In genomic region chr7:102061981-102062390, GRCh38 we compare ENCODE assay signal across 1 cellular context.
TF ChIP-seq lines count a peak whose summit lies in the region.

No MANE protein-coding gene starts in this region.

TF ChIP-seq in HEK293, 187 proteins besides CTCF, POLR2A, EP300 and RAD21 (continued from another document):
- TF ChIP-seq ZNF341 (tag by site-specific recombination; IDR thresholded peaks at IDR 0.05; ENCODE audit: low read depth) (peak; percentile 83), ZSCAN18 (tag by site-specific recombination; IDR thresholded peaks at IDR 0.05) (no peak), ZNF423 (tag by site-specific recombination; IDR thresholded peaks at IDR 0.05) (no peak)
- TF ChIP-seq, protein P1, sequence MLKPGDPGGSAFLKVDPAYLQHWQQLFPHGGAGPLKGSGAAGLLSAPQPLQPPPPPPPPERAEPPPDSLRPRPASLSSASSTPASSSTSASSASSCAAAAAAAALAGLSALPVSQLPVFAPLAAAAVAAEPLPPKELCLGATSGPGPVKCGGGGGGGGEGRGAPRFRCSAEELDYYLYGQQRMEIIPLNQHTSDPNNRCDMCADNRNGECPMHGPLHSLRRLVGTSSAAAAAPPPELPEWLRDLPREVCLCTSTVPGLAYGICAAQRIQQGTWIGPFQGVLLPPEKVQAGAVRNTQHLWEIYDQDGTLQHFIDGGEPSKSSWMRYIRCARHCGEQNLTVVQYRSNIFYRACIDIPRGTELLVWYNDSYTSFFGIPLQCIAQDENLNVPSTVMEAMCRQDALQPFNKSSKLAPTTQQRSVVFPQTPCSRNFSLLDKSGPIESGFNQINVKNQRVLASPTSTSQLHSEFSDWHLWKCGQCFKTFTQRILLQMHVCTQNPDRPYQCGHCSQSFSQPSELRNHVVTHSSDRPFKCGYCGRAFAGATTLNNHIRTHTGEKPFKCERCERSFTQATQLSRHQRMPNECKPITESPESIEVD (tag by site-specific recombination; IDR thresholded peaks at IDR 0.05): no peak
